1 cellular context compared by ENCODE assay signal in the genomic region with DNA sequence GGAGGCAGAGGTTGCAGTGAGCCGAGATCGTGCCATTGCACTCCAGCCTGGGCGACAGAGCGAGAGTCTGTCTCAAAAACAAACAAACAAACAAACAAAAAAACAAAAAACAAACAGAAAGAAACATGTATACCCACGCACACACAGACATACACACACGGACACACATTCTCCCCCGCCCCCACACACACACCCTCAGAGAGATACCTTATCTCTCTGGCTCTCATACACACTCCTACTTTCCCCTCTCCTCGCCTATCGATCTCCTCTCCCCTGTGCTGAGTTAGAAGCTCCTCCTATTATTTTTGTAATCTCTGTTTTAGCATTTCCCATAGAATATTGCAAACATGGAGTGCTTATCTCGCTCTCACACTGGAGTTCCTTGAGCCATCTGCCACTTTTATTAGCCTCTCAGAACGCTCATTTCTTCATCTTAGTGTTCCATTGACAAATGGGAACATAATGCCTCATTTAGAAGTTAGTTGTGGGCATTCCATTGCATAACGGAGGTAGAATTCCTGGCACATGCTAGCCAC.
TF ChIP-seq lines count a peak whose summit lies in the region.

No MANE protein-coding gene starts in this region.

TF ChIP-seq in K562, 482 proteins besides CTCF, POLR2A, EP300 and RAD21 (continued from another document and continues in another):
- TF ChIP-seq, protein P1, sequence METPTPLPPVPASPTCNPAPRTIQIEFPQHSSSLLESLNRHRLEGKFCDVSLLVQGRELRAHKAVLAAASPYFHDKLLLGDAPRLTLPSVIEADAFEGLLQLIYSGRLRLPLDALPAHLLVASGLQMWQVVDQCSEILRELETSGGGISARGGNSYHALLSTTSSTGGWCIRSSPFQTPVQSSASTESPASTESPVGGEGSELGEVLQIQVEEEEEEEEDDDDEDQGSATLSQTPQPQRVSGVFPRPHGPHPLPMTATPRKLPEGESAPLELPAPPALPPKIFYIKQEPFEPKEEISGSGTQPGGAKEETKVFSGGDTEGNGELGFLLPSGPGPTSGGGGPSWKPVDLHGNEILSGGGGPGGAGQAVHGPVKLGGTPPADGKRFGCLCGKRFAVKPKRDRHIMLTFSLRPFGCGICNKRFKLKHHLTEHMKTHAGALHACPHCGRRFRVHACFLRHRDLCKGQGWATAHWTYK (CRISPR knock-in tag; IDR thresholded peaks at IDR 0.05), result no peak
- TF ChIP-seq KDM5B (IDR thresholded peaks at IDR 0.05; ENCODE audit: insufficient replicate concordance, low read depth, low read length) (no peak), ZKSCAN1 (IDR thresholded peaks at IDR 0.05; ENCODE audit: low read depth, low read length) (0 out of 2 replicates have a peak, but pooled peaks have one; percentile 32), MEF2D (tag; conservative IDR thresholded peaks at IDR 0.05; ENCODE audit: low read depth) (peak; percentile 47; the same call in 1 of the 2 replicates), ARID2 (IDR thresholded peaks at IDR 0.05) (peak; percentile 70), HMG20B (CRISPR knock-in tag; IDR thresholded peaks at IDR 0.05) (no peak), CREM (IDR thresholded peaks at IDR 0.05; ENCODE audit: low read depth) (peak; percentile 73), NFRKB (IDR thresholded peaks at IDR 0.05; ENCODE audit: low read depth) (peak; percentile 69), BDP1 (IDR thresholded peaks at IDR 0.05; ENCODE audit: insufficient read depth, insufficient read length) (no peak), CEBPG (CRISPR knock-in tag; IDR thresholded peaks at IDR 0.05) (no peak), CEBPG (tag; conservative IDR thresholded peaks at IDR 0.05 in 1 of 2, IDR thresholded peaks at IDR 0.05 in 1 of 2) (peak; percentile 38 to 51; a peak in 2 of 4 replicates), NR2C1 (IDR thresholded peaks at IDR 0.05) (no peak; the same call in 1 of the 2 replicates), NR2C1 (tag; IDR thresholded peaks at IDR 0.05) (0 out of 2 replicates have a peak, but pooled peaks have one; percentile 6), MYC (IDR thresholded peaks at IDR 0.05; ENCODE audit: low read depth, low read length) (peak; percentile 56; the same call in 1 of the 2 replicates), MYC (CRISPR knock-in tag; IDR thresholded peaks at IDR 0.05; ENCODE audit: borderline replicate concordance, low read depth) (no peak), STAT5A (IDR thresholded peaks at IDR 0.05; ENCODE audit: borderline replicate concordance, low read length) (peak; percentile 75; the same call in 1 of the 2 replicates), BRD9 (IDR thresholded peaks at IDR 0.05; ENCODE audit: low read depth, partially characterized antibody) (peak; percentile 92), FOXP1 (CRISPR knock-in tag; IDR thresholded peaks at IDR 0.05) (peak; percentile 86), RCOR1 (IDR thresholded peaks at IDR 0.05; ENCODE audit: borderline replicate concordance in 1 of 2, low read depth in 2 of 2, low read length in 2 of 2) (peak; percentile 70 to 87; a peak in 3 of 4 replicates)
- TF ChIP-seq, protein P2, sequence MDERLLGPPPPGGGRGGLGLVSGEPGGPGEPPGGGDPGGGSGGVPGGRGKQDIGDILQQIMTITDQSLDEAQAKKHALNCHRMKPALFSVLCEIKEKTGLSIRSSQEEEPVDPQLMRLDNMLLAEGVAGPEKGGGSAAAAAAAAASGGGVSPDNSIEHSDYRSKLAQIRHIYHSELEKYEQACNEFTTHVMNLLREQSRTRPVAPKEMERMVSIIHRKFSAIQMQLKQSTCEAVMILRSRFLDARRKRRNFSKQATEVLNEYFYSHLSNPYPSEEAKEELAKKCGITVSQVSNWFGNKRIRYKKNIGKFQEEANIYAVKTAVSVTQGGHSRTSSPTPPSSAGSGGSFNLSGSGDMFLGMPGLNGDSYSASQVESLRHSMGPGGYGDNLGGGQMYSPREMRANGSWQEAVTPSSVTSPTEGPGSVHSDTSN (CRISPR knock-in tag; IDR thresholded peaks at IDR 0.05; ENCODE audit: low read depth), result no peak
- TF ChIP-seq, protein P2 (tag; conservative IDR thresholded peaks at IDR 0.05; ENCODE audit: low read depth), result peak; percentile 38; the same call in 1 of the 2 replicates
- TF ChIP-seq, protein P3, sequence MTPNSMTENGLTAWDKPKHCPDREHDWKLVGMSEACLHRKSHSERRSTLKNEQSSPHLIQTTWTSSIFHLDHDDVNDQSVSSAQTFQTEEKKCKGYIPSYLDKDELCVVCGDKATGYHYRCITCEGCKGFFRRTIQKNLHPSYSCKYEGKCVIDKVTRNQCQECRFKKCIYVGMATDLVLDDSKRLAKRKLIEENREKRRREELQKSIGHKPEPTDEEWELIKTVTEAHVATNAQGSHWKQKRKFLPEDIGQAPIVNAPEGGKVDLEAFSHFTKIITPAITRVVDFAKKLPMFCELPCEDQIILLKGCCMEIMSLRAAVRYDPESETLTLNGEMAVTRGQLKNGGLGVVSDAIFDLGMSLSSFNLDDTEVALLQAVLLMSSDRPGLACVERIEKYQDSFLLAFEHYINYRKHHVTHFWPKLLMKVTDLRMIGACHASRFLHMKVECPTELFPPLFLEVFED (CRISPR knock-in tag; conservative IDR thresholded peaks at IDR 0.05), result 0 out of 2 replicates have a peak, but pooled peaks have one; percentile 68
- TF ChIP-seq, protein P4, sequence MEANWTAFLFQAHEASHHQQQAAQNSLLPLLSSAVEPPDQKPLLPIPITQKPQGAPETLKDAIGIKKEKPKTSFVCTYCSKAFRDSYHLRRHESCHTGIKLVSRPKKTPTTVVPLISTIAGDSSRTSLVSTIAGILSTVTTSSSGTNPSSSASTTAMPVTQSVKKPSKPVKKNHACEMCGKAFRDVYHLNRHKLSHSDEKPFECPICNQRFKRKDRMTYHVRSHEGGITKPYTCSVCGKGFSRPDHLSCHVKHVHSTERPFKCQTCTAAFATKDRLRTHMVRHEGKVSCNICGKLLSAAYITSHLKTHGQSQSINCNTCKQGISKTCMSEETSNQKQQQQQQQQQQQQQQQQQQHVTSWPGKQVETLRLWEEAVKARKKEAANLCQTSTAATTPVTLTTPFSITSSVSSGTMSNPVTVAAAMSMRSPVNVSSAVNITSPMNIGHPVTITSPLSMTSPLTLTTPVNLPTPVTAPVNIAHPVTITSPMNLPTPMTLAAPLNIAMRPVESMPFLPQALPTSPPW (CRISPR knock-in tag; IDR thresholded peaks at IDR 0.05), result peak; percentile 58; the same call in 1 of the 2 replicates
- TF ChIP-seq, protein P5, sequence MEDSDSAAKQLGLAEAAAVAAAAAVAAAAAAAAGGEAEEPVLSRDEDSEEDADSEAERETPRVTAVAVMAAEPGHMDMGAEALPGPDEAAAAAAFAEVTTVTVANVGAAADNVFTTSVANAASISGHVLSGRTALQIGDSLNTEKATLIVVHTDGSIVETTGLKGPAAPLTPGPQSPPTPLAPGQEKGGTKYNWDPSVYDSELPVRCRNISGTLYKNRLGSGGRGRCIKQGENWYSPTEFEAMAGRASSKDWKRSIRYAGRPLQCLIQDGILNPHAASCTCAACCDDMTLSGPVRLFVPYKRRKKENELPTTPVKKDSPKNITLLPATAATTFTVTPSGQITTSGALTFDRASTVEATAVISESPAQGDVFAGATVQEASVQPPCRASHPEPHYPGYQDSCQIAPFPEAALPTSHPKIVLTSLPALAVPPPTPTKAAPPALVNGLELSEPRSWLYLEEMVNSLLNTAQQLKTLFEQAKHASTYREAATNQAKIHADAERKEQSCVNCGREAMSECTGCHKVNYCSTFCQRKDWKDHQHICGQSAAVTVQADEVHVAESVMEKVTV (CRISPR knock-in tag; IDR thresholded peaks at IDR 0.05), result 0 out of 2 replicates have a peak, but pooled peaks have one; percentile 2
- TF ChIP-seq, protein P6, sequence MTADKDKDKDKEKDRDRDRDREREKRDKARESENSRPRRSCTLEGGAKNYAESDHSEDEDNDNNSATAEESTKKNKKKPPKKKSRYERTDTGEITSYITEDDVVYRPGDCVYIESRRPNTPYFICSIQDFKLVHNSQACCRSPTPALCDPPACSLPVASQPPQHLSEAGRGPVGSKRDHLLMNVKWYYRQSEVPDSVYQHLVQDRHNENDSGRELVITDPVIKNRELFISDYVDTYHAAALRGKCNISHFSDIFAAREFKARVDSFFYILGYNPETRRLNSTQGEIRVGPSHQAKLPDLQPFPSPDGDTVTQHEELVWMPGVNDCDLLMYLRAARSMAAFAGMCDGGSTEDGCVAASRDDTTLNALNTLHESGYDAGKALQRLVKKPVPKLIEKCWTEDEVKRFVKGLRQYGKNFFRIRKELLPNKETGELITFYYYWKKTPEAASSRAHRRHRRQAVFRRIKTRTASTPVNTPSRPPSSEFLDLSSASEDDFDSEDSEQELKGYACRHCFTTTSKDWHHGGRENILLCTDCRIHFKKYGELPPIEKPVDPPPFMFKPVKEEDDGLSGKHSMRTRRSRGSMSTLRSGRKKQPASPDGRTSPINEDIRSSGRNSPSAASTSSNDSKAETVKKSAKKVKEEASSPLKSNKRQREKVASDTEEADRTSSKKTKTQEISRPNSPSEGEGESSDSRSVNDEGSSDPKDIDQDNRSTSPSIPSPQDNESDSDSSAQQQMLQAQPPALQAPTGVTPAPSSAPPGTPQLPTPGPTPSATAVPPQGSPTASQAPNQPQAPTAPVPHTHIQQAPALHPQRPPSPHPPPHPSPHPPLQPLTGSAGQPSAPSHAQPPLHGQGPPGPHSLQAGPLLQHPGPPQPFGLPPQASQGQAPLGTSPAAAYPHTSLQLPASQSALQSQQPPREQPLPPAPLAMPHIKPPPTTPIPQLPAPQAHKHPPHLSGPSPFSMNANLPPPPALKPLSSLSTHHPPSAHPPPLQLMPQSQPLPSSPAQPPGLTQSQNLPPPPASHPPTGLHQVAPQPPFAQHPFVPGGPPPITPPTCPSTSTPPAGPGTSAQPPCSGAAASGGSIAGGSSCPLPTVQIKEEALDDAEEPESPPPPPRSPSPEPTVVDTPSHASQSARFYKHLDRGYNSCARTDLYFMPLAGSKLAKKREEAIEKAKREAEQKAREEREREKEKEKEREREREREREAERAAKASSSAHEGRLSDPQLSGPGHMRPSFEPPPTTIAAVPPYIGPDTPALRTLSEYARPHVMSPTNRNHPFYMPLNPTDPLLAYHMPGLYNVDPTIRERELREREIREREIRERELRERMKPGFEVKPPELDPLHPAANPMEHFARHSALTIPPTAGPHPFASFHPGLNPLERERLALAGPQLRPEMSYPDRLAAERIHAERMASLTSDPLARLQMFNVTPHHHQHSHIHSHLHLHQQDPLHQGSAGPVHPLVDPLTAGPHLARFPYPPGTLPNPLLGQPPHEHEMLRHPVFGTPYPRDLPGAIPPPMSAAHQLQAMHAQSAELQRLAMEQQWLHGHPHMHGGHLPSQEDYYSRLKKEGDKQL (CRISPR knock-in tag; IDR thresholded peaks at IDR 0.05; ENCODE audit: borderline replicate concordance), result no peak
- TF ChIP-seq, protein P7, sequence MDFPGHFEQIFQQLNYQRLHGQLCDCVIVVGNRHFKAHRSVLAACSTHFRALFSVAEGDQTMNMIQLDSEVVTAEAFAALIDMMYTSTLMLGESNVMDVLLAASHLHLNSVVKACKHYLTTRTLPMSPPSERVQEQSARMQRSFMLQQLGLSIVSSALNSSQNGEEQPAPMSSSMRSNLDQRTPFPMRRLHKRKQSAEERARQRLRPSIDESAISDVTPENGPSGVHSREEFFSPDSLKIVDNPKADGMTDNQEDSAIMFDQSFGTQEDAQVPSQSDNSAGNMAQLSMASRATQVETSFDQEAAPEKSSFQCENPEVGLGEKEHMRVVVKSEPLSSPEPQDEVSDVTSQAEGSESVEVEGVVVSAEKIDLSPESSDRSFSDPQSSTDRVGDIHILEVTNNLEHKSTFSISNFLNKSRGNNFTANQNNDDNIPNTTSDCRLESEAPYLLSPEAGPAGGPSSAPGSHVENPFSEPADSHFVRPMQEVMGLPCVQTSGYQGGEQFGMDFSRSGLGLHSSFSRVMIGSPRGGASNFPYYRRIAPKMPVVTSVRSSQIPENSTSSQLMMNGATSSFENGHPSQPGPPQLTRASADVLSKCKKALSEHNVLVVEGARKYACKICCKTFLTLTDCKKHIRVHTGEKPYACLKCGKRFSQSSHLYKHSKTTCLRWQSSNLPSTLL (IDR thresholded peaks at IDR 0.05), result 0 out of 2 replicates have a peak, but pooled peaks have one; percentile 0
